ENCODE assay signal across 21 cellular contexts in genomic region chr7:47587976-47588375, GRCh38. TPM values are rescaled to one million over a fixed set of nuclear protein-coding genes. Genes with fewer than 3 reads are reported as not detected.
A peak's percentile ranks its signal among the peaks of the same experiment; 100 is the strongest.
DNase-seq lines count a peak whose midpoint lies in the region; ATAC-seq and TF ChIP-seq lines count a peak whose summit lies in the region.
"Had no signal": no experiment of that assay in that cellular context is flagged by ENCODE, and none has a peak within 500 bp of the region (broad histone marks: within the 10 kb centered on the region; RNA-seq: fewer than 3 reads in every experiment).

No MANE protein-coding gene starts in this region.

- no peak overlapping the region for H3K14ac ChIP-seq in IMR-90 (replicated peaks; ENCODE audit: low read depth, low read length)

- H3K79me2 ChIP-seq in PC-3 (ENCODE audit: low read length) (no peaks in the 10 kb centered on the region), smooth muscle cell (ENCODE audit: low read depth) (no peaks in the 10 kb centered on the region)

- no peak overlapping the region for H4K91ac ChIP-seq in IMR-90 (ENCODE audit: insufficient read depth, low read depth, low read length)

- H2AFZ ChIP-seq in IMR-90 (replicated peaks; ENCODE audit: low read length, poor library complexity) (no peak overlapping the region), PC-3 (ENCODE audit: low read length) (no peak overlapping the region), smooth muscle cell (ENCODE audit: low read depth) (no peak overlapping the region)
- H2AFZ ChIP-seq: PC-9 had no signal

- H3K4me3 ChIP-seq in IMR-90 (ENCODE audit: insufficient read depth, low read depth, low read length) (no peak overlapping the region), PC-3 (ENCODE audit: low read length) (no peak overlapping the region), smooth muscle cell (no peak overlapping the region)
- H3K4me3 ChIP-seq: PC-9, SK-N-MC had no signal

- H3K18ac ChIP-seq in IMR-90 (ENCODE audit: low read depth, low read length): no peak overlapping the region

- no peak for TF ChIP-seq CTCF in IMR-90 (conservative IDR thresholded peaks at IDR 0.05; ENCODE audit: low read depth, low read length)
- no peak for TF ChIP-seq CTCF in PC-3 (conservative IDR thresholded peaks at IDR 0.05; ENCODE audit: low read depth, low read length)
- TF ChIP-seq CTCF in smooth muscle cell (IDR thresholded peaks at IDR 0.05; ENCODE audit: borderline replicate concordance, insufficient read depth, poor library complexity, severe bottlenecking): no peak

- H3K4me1 ChIP-seq in IMR-90 (ENCODE audit: control insufficient read depth, insufficient read depth, low read length) (peaks cover 24% of the 10 kb centered on the region), PC-3 (ENCODE audit: insufficient read depth, low read length) (peaks cover 38% of the 10 kb centered on the region), smooth muscle cell (ENCODE audit: low read depth) (peaks cover 12% of the 10 kb centered on the region)

- H2BK5ac ChIP-seq in IMR-90 (ENCODE audit: low read depth, low read length, poor library complexity, severe bottlenecking): no peak overlapping the region

- peaks cover 12% of the 10 kb centered on the region for H3K9me1 ChIP-seq in IMR-90 (ENCODE audit: insufficient read depth, low read length)

- WGBS in IMR-90 (ENCODE audit: extremely low coverage in 2 of 2, insufficient read length in 1 of 2), 2 experiments: 100% methylated on average over 3 of the region's 9 CpGs; no CpG with 5 or more reads in 1 of the 2 experiments
- 79% methylated on average over 9 of the region's 9 CpGs for WGBS in smooth muscle cell (ENCODE audit: low lambda C conversion rate)

- H3K4me2 ChIP-seq in IMR-90 (ENCODE audit: low read depth, low read length) (no peak overlapping the region), PC-3 (ENCODE audit: low read length) (no peak overlapping the region), smooth muscle cell (no peak overlapping the region)
- H3K4me2 ChIP-seq: KMS-11 had no signal

- H4K8ac ChIP-seq in IMR-90 (ENCODE audit: low read depth in 2 of 2, low read length in 2 of 2): no peak overlapping the region

- H3K9me3 ChIP-seq in IMR-90 (ENCODE audit: control insufficient read depth, insufficient read depth, low read length) (no peaks in the 10 kb centered on the region), PC-3 (ENCODE audit: low read length) (no peaks in the 10 kb centered on the region), smooth muscle cell (replicated peaks; ENCODE audit: low read depth) (no peaks in the 10 kb centered on the region)

- CTCF ChIA-PET in IMR-90 (lab: Yijun Ruan, JAX): no interaction called here
- CTCF ChIA-PET in PC-3 (lab: Charles Lee): interaction anchor here (1.3 kb wide), 1 partner anchor 152 kb away, joined by 5 read pairs; no protein-coding TSS in a partner anchor

- H4K5ac ChIP-seq in IMR-90 (ENCODE audit: low read depth, low read length): no peak overlapping the region

- H3K27me3 ChIP-seq in IMR-90 (ENCODE audit: control insufficient read depth, insufficient read depth, low read length) (no peaks in the 10 kb centered on the region), PC-3 (ENCODE audit: low read length) (no peaks in the 10 kb centered on the region), smooth muscle cell (ENCODE audit: low read depth) (no peaks in the 10 kb centered on the region)

- H3K9me2 ChIP-seq in PC-3 (replicated peaks; ENCODE audit: low read length): no peaks in the 10 kb centered on the region

- in situ Hi-C loops in IMR-90 (cut with MboI; ENCODE audit: low sequenced_read_pairs): loop anchor here (10.0 kb wide), 1 partner anchor 227 kb away; no protein-coding TSS in a partner anchor

- H3K27ac ChIP-seq in IMR-90 (ENCODE audit: insufficient read depth, low read length) (no peak overlapping the region), PC-3 (ENCODE audit: low read length) (no peak overlapping the region), smooth muscle cell (ENCODE audit: low read depth) (peak overlapping the region; percentile 28)
- H3K27ac ChIP-seq: C4-2B, KMS-11, SK-N-MC had no signal

- H3K9ac ChIP-seq in IMR-90 (ENCODE audit: low read depth, low read length) (no peak overlapping the region), PC-3 (ENCODE audit: low read length) (no peak overlapping the region), smooth muscle cell (ENCODE audit: low read depth) (no peak overlapping the region)
- H3K9ac ChIP-seq: KMS-11 had no signal

- H3F3A ChIP-seq in PC-3 (ENCODE audit: low read length, unreplicated experiment) (no peaks in the 10 kb centered on the region), smooth muscle cell (ENCODE audit: low read depth) (no peaks in the 10 kb centered on the region)

- H2AK5ac ChIP-seq in IMR-90 (ENCODE audit: low read depth, low read length): no peak overlapping the region

- peaks cover 0 to 9% of the 10 kb centered on the region in 2 experiments; a peak in 1 of 4 replicates for H3K79me1 ChIP-seq in IMR-90 (ENCODE audit: low read depth in 1 of 2, low read length in 2 of 2)

- H3K36me3 ChIP-seq in IMR-90 (ENCODE audit: control insufficient read depth, insufficient read depth, low read length) (no peaks in the 10 kb centered on the region), PC-3 (ENCODE audit: low read depth, low read length) (no peaks in the 10 kb centered on the region), smooth muscle cell (ENCODE audit: low read depth) (no peaks in the 10 kb centered on the region)

- no peak overlapping the region for H3K4ac ChIP-seq in IMR-90 (ENCODE audit: low read depth, low read length)

- intact Hi-C loops in IMR-90 (cut with micrococcal nuclease): loop anchor here (10.0 kb wide), 1 partner anchor 357 kb away; the partner anchor contains the start of gene PKD1L1
- intact Hi-C loops in PC-3 (cut with micrococcal nuclease): no loop called here
- intact Hi-C loops in Right ventricle myocardium inferior (cut with DNase I): no loop called here

- BruUV-seq in IMR-90 (replicated peaks; lab: Mats Ljungman, UMichigan) (no TSS peak), PC-3 (replicated peaks; lab: Mats Ljungman, UMichigan) (no TSS peak)

- no peak overlapping the region for H3K23ac ChIP-seq in IMR-90 (ENCODE audit: low read depth, low read length)

- no peak overlapping the region; the same call in 1 of the 2 replicates for H2BK20ac ChIP-seq in IMR-90 (ENCODE audit: low read depth, low read length)

- H2BK120ac ChIP-seq in IMR-90 (ENCODE audit: low read depth, low read length): peak overlapping the region; percentile 21; the same call in 1 of the 2 replicates

- no peak overlapping the region; the same call in 2 of the 3 replicates for H2BK15ac ChIP-seq in IMR-90 (ENCODE audit: low read depth, low read length)

- POLR2A ChIA-PET in IMR-90 (lab: Charles Lee; ENCODE audit: unreplicated experiment) (no interaction called here), PC-3 (lab: Charles Lee; ENCODE audit: unreplicated experiment) (no interaction called here)

- DNase-seq in IMR-90: no peak
- DNase-seq in PC-3: peak; percentile 34
- DNase-seq in islet precursor cell: peak; percentile 56
- DNase-seq in smooth muscle cell (lab: John Stamatoyannopoulos, UW; ENCODE audit: unreplicated experiment): no peak
- no peak for DNase-seq in Right ventricle myocardium inferior (ENCODE audit: missing footprints)
- DNase-seq in HuH-7.5 (ENCODE audit: low spot score): no peak
- no peak for DNase-seq in activated gamma-delta T cell (lab: John Stamatoyannopoulos, UW)
- DNase-seq: CD8-positive, alpha-beta T cell; DMS79 treated with DMSO at 0.1 percent for 48 hours; GF-D8; MM.1S; NCI-H1694; NCI-H2081 treated with DMSO at 0.1 percent for 48 hours; NCI-H2171; NCI-H510A; SHP77 treated with DMSO at 0.1 percent for 48 hours; SW 1271 had no signal

- no peak overlapping the region for H2AK9ac ChIP-seq in IMR-90 (replicated peaks; ENCODE audit: low read depth, low read length, poor library complexity)

- no peak for TF ChIP-seq RAD21 in IMR-90 (IDR thresholded peaks at IDR 0.05; ENCODE audit: low read length)

- TF ChIP-seq POLR2A in IMR-90 (IDR thresholded peaks at IDR 0.05; ENCODE audit: low read depth, low read length): no peak

- dilution Hi-C loops in IMR-90 (cut with HindIII; ENCODE audit: low sequenced_read_pairs, unreplicated experiment): no loop called here

- no peak overlapping the region for H3K56ac ChIP-seq in IMR-90 (ENCODE audit: extremely low read depth, insufficient read depth, low read length)

- H4K20me1 ChIP-seq in IMR-90 (ENCODE audit: insufficient read depth, low read length) (no peaks in the 10 kb centered on the region), PC-3 (ENCODE audit: low read length) (no peaks in the 10 kb centered on the region), smooth muscle cell (ENCODE audit: low read depth) (no peaks in the 10 kb centered on the region)

- ATAC-seq in IMR-90 (ENCODE audit: low read depth) (no peak), PC-3 (no peak), Right ventricle myocardium inferior (no peak)
- ATAC-seq: CD8-positive, alpha-beta T cell had no signal

TF ChIP-seq in IMR-90, 13 proteins besides CTCF, POLR2A, EP300 and RAD21 (continues in another document):
- no peak for TF ChIP-seq MAZ (IDR thresholded peaks at IDR 0.05; ENCODE audit: borderline replicate concordance, low read depth, low read length)
- no peak for TF ChIP-seq ELK1 (IDR thresholded peaks at IDR 0.05; ENCODE audit: borderline replicate concordance, low read depth, low read length)
- TF ChIP-seq NFE2L2 (IDR thresholded peaks at IDR 0.05; ENCODE audit: low read depth, low read length): no peak
- TF ChIP-seq FOS (IDR thresholded peaks at IDR 0.05; ENCODE audit: low read depth, low read length): no peak
- no peak for TF ChIP-seq MXI1 (IDR thresholded peaks at IDR 0.05; ENCODE audit: borderline replicate concordance, low read depth, low read length)

RNA-seq across cellular contexts. Expression of gene TNS3, which starts 6.1 kb away (rescaled TPM):
- total RNA-seq in IMR-90 (2012; rRNA removed): 58.9 and 64.3 TPM in 2 replicates
- polyA plus RNA-seq in IMR-90 (2012; rRNA removed): 75.6 and 79.2 TPM in 2 replicates
- polyA plus RNA-seq in IMR-90 (2012; cell fraction: cytosol; rRNA removed): 45.5 and 62.9 TPM in 2 replicates
- 103 and 160 TPM in 2 replicates for polyA plus RNA-seq in IMR-90 (2012; cell fraction: nucleus; rRNA removed; ENCODE audit: low replicate concordance)
- 71.4 and 72.3 TPM in 2 replicates for total RNA-seq in PC-3 (2014; rRNA removed)
- 46.6 and 50.5 TPM in 2 replicates for total RNA-seq in smooth muscle cell
- 27.5 and 32.6 TPM in 2 replicates for polyA plus RNA-seq in smooth muscle cell
- total RNA-seq in Right ventricle myocardium inferior: 44.8 TPM

Comparison
In these comparisons a context has a peak if more than half of its experiments do, and no peak if none do; other contexts are left out.
1. DNase-seq: peak in PC-3 (single experiment) and islet precursor cell (single experiment); none in IMR-90 (single experiment), smooth muscle cell (single experiment), Right ventricle myocardium inferior (single experiment), HuH-7.5 (single experiment) and activated gamma-delta T cell (single experiment).